In the genomic region with DNA sequence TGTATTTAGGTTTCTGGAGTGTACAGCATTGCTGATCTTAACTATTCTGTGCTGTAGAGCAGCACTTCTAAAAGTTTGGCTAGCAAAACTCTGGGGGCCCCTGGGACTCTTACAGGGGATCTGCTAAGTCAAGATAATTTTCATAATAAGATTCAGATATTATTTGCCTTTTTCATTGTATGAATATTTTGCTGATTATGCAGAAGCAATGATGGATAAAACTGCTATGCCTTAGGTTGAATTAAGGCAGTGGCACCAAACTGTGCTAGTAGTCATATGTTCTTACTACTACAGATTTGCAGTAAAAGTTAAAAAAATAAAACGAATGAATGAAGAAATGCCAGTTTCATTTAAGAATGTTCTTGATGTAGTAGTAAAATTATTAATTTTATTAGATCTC, we compare ENCODE assay signal across 9 cellular contexts.
"Had no signal": no experiment of that assay in that cellular context is flagged by ENCODE, and none has a peak within 500 bp of the region (broad histone marks: within the 10 kb centered on the region; RNA-seq: fewer than 3 reads in every experiment).

No MANE protein-coding gene starts in this region.

- H3K4me3 ChIP-seq: GM23338 had no signal

- H3K27ac ChIP-seq: KMS-11 had no signal

- ATAC-seq: GM23338 had no signal

- H3K4me3 Mint-ChIP-seq: GM23338, H9 had no signal

- FAIRE-seq: H1, H54, HTR-8/SVneo had no signal

- H3K27ac Mint-ChIP-seq: GM23338, H9 had no signal

- H3K4me1 Mint-ChIP-seq: GM23338, H9 had no signal

- DNase-seq: H9, HCEC 1CT, Kasumi-1, KBM-7 had no signal

- H3K4me2 ChIP-seq: GM23338, KMS-11 had no signal

- H2AFZ ChIP-seq: GM23338 had no signal

- H3K9ac ChIP-seq: KMS-11 had no signal
